In the genomic region with DNA sequence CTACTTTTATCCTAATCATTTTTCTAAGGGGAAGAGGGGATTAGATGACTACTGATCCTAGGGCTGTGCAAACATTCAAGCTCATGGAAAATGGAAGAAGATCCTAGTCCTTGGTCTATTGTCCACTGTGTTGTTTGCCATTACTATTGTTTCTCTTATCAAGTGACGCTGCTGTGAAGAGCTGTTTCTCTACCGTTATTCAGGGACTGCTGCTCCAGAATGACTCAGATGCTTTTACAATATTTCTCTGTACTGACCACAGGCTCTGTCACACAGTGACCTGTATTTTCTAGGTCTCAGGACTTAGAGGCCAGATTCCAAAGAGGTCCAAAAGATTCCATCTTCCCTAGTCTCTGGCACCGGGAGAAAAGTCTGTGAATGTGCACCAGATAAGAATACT, we compare ENCODE assay signal across 18 cellular contexts.
DNase-seq lines count a peak whose midpoint lies in the region; TF ChIP-seq lines count a peak whose summit lies in the region.
"Had no signal": no experiment of that assay in that cellular context is flagged by ENCODE, and none has a peak within 500 bp of the region (broad histone marks: within the 10 kb centered on the region; RNA-seq: fewer than 3 reads in every experiment).

No MANE protein-coding gene starts in this region.

- peak; percentile 19 for DNase-seq in ELR (ENCODE audit: low read depth)
- DNase-seq in HT1080 (ENCODE audit: low read depth) = peak; percentile 34
- DNase-seq in amniotic epithelial cell (ENCODE audit: low read depth) = peak; percentile 8
- DNase-seq in hepatic stellate cell (ENCODE audit: low spot score) = peak; percentile 3
- no peak for DNase-seq in activated gamma-delta T cell treated with Interleukin-2 at 50 U/mL for 16 hours
- DNase-seq in GM10248 (ENCODE audit: extremely low spot score) = no peak
- DNase-seq in activated T-cell treated with anti-CD3 and anti-CD28 coated beads, Interleukin-2, amount 50 U/mL, for 48 hours = no peak
- DNase-seq: ACHN; CD4-positive, alpha-beta memory T cell; DND-41; GF-D8; Kasumi-1; MV-4-11; NCI-H1436; NCI-H345; NCI-H526 treated with DMSO at 0.1 percent for 48 hours; PC-9; SK-N-SH had no signal

- POLR2A ChIA-PET in GM10248 (lab: Yijun Ruan, JAX) = no interaction called here

- no peak for TF ChIP-seq CTCF in GM10248 (IDR thresholded peaks at IDR 0.05; ENCODE audit: control extremely low read depth, extremely low read depth, low read depth, missing control alignments)

- CTCF ChIA-PET in GM10248 (lab: Yijun Ruan, JAX) = interaction anchor here (1.0 to 1.6 kb wide), 3 partner anchors 8 to 28 kb away, joined by 3 to 8 read pairs (median 5); no protein-coding TSS in a partner anchor

Comparison
In these comparisons a context has a peak if more than half of its experiments do, and no peak if none do; other contexts are left out.
1. DNase-seq: peak in ELR (single experiment), HT1080 (single experiment), amniotic epithelial cell (single experiment) and hepatic stellate cell (single experiment); none in activated gamma-delta T cell treated with Interleukin-2 at 50 U/mL for 16 hours (single experiment), GM10248 (single experiment) and activated T-cell treated with anti-CD3 and anti-CD28 coated beads, Interleukin-2, amount 50 U/mL, for 48 hours (0 of 2).